13 cellular contexts compared by ENCODE assay signal in the genomic region with DNA sequence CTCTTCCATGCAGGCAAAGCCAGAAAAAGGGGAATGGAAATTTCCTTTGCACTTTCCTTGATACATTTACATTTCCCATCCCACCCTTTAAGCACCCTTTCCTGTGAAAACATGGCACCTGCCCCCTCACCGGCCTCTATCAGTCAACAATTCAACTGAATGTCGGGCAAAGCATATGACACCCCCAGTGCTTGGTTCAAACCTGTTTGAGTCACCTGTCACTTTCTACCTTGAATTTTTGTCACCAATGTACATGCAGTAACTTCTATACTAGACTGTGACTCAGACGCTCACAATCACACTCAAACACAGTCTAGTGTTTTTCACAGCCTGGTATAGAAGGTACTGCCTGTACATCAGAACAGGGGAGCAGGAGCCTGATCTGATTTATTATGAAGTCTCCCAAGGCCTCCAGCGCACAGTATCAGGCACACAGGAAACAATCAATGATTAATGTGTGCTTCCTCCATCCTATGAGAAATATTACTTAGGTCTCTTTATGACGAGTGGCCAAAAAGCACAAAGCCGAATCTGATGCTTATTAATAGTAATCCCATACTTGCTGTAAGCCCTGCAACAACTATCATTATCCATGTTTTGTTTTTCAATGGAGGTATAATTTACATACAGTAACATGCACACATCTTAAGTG. TPM values are rescaled to one million over a fixed set of nuclear protein-coding genes. Genes with fewer than 3 reads are reported as not detected.
DNase-seq lines count a peak whose midpoint lies in the region; ATAC-seq lines count a peak whose summit lies in the region.
"Had no signal": no experiment of that assay in that cellular context is flagged by ENCODE, and none has a peak within 500 bp of the region (broad histone marks: within the 10 kb centered on the region; RNA-seq: fewer than 3 reads in every experiment).

No MANE protein-coding gene starts in this region.

- no peaks in the 10 kb centered on the region for H3K36me3 ChIP-seq in subcutaneous abdominal adipose tissue (ENCODE audit: control insufficient read depth in 5 of 5, insufficient read depth in 5 of 5, low read length in 5 of 5)

- no peak overlapping the region for H3K9ac ChIP-seq in subcutaneous abdominal adipose tissue (ENCODE audit: low read length in 5 of 5)

- POLR2A ChIA-PET in activated CD4-positive, alpha-beta T cell treated with anti-CD3 and anti-CD28 coated beads, Interleukin-2, amount 10 ng/mL, durations not matched to agents 7 days and 5 days (lab: Charles Lee), result no interaction called here

- peaks cover 6% of the 10 kb centered on the region for H3K36me3 Mint-ChIP-seq in activated CD4-positive, alpha-beta T cell treated with anti-CD3 and anti-CD28 coated beads, Interleukin-2, amount 10 ng/mL, durations not matched to agents 7 days and 5 days (ENCODE audit: low read depth)
- H3K36me3 Mint-ChIP-seq in effector memory CD8-positive, alpha-beta T cell (ENCODE audit: insufficient read depth), result peaks cover 8% of the 10 kb centered on the region

- H3K27ac Mint-ChIP-seq in activated CD4-positive, alpha-beta T cell treated with anti-CD3 and anti-CD28 coated beads, Interleukin-2, amount 10 ng/mL, durations not matched to agents 7 days and 5 days, result peak overlapping the region; percentile 89
- H3K27ac Mint-ChIP-seq in effector memory CD8-positive, alpha-beta T cell, result peak overlapping the region; percentile 95
- H3K27ac Mint-ChIP-seq: progenitor cell of endocrine pancreas had no signal

- H3K4me3 ChIP-seq in subcutaneous abdominal adipose tissue (ENCODE audit: low read depth in 1 of 5, low read length in 5 of 5), result no peak overlapping the region

- peaks cover 3 to 41% (median 21%) of the 10 kb centered on the region in 5 donors for H3K4me1 ChIP-seq in subcutaneous abdominal adipose tissue (ENCODE audit: control insufficient read depth in 5 of 5, insufficient read depth in 5 of 5, low read length in 5 of 5)

- CTCF ChIA-PET in activated CD4-positive, alpha-beta T cell treated with anti-CD3 and anti-CD28 coated beads, Interleukin-2, amount 10 ng/mL, durations not matched to agents 7 days and 5 days (lab: Charles Lee), result interaction anchor here (0.9 to 16.4 kb wide), 4 partner anchors 24 to 145 kb away, joined by 3 to 137 read pairs (median 9); a partner anchor contains a TSS

- no peaks in the 10 kb centered on the region for H3K9me3 ChIP-seq in subcutaneous abdominal adipose tissue (ENCODE audit: control insufficient read depth in 5 of 5, low read length in 5 of 5)

- peak; percentile 24 for ATAC-seq in effector memory CD8-positive, alpha-beta T cell (replicated peaks)
- ATAC-seq in HG02884 (IDR thresholded peaks at IDR 0.05; ENCODE audit: unreplicated experiment), result no peak

- no peaks in the 10 kb centered on the region for H3K27me3 ChIP-seq in subcutaneous abdominal adipose tissue (ENCODE audit: control insufficient read depth in 5 of 5, insufficient read depth in 4 of 5, low read length in 5 of 5)

- H3K27ac ChIP-seq in subcutaneous abdominal adipose tissue (ENCODE audit: low read depth, low read length), result peak overlapping the region; percentile 13

- H3K27me3 Mint-ChIP-seq in activated CD4-positive, alpha-beta T cell treated with anti-CD3 and anti-CD28 coated beads, Interleukin-2, amount 10 ng/mL, durations not matched to agents 7 days and 5 days, result no peaks in the 10 kb centered on the region
- no peaks in the 10 kb centered on the region for H3K27me3 Mint-ChIP-seq in effector memory CD8-positive, alpha-beta T cell
- H3K27me3 Mint-ChIP-seq: progenitor cell of endocrine pancreas had no signal

- peak overlapping the region; percentile 42 for H3K4me3 Mint-ChIP-seq in activated CD4-positive, alpha-beta T cell treated with anti-CD3 and anti-CD28 coated beads, Interleukin-2, amount 10 ng/mL, durations not matched to agents 7 days and 5 days
- peak overlapping the region; percentile 66 to 75 for H3K4me3 Mint-ChIP-seq in effector memory CD8-positive, alpha-beta T cell

- H3K4me1 Mint-ChIP-seq in activated CD4-positive, alpha-beta T cell treated with anti-CD3 and anti-CD28 coated beads, Interleukin-2, amount 10 ng/mL, durations not matched to agents 7 days and 5 days, result peaks cover 78% of the 10 kb centered on the region
- peaks cover 39 to 44% of the 10 kb centered on the region in 2 donors for H3K4me1 Mint-ChIP-seq in effector memory CD8-positive, alpha-beta T cell (ENCODE audit: low read depth in 2 of 2)

- peak; percentile 38 for DNase-seq in activated T-cell treated with anti-CD3 and anti-CD28 coated beads, Interleukin-2, amount 50 U/mL, for 1 hour
- DNase-seq in activated T-cell treated with anti-CD3 and anti-CD28 coated beads for 4 hours (no peak), NCI-H2196 (lab: John Stamatoyannopoulos, UW; ENCODE audit: unreplicated experiment) (no peak), SIG-M5 (lab: John Stamatoyannopoulos, UW) (no peak)
- DNase-seq in activated CD4-positive, alpha-beta T cell treated with anti-CD3 and anti-CD28 coated beads, Interleukin-2, amount 10 ng/mL, durations not matched to agents 7 days and 5 days, result no peak
- DNase-seq in effector memory CD8-positive, alpha-beta T cell, result peak in 1 of 3 experiments; percentile 15
- DNase-seq: amniotic stem cell, DMS79 treated with DMSO at 0.1 percent for 48 hours had no signal

- H3K9me3 Mint-ChIP-seq in activated CD4-positive, alpha-beta T cell treated with anti-CD3 and anti-CD28 coated beads, Interleukin-2, amount 10 ng/mL, durations not matched to agents 7 days and 5 days, result peaks cover 3% of the 10 kb centered on the region
- H3K9me3 Mint-ChIP-seq in effector memory CD8-positive, alpha-beta T cell, result no peaks in the 10 kb centered on the region

RNA-seq across cellular contexts. Expression of a gene that starts 49.2 kb away (rescaled TPM):
- not detected for total RNA-seq in activated CD4-positive, alpha-beta T cell treated with anti-CD3 and anti-CD28 coated beads, Interleukin-2, amount 10 ng/mL, durations not matched to agents 7 days and 5 days
- total RNA-seq: glomerular endothelial cell, MCF 10A, progenitor cell of endocrine pancreas had no signal
